Comparison of ENCODE assay signal across 27 cellular contexts in the genomic region with DNA sequence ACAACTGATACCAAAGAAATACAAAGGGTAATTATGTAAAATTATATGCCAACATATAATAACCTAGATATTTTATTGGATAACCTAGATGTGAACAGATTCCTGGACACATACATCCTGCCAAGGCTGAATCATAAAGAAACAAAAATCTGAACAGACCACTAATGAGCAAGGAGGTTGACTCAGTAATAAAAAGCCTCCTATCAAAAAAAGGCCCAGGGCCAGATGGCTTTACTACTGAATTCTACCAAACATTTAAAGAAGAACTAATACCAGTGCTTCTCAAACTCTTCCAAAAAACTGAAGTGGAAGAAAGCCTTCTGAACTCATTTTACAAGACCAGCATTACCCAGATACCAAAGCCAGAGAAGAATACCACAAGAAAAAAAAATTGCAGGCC. TPM values are rescaled to one million over a fixed set of nuclear protein-coding genes. Genes with fewer than 3 reads are reported as not detected.
DNase-seq lines count a peak whose midpoint lies in the region; ATAC-seq and TF ChIP-seq lines count a peak whose summit lies in the region.
"Had no signal": no experiment of that assay in that cellular context is flagged by ENCODE, and none has a peak within 500 bp of the region (broad histone marks: within the 10 kb centered on the region; RNA-seq: fewer than 3 reads in every experiment).

No MANE protein-coding gene starts in this region.

- no TSS peak for BruUV-seq in Calu3 (replicated peaks; lab: Mats Ljungman, UMichigan)

- H3K4me3 ChIP-seq in RWPE2 (ENCODE audit: severe bottlenecking) (no peak overlapping the region), fibroblast of mammary gland (ENCODE audit: control insufficient read depth, low read depth, low read length) (no peak overlapping the region)
- H3K4me3 ChIP-seq: GM12878, K562, Peyer's patch had no signal

- H3K36me3 Mint-ChIP-seq in activated CD8-positive, alpha-beta memory T cell treated with anti-CD3 and anti-CD28 coated beads, Interleukin-2, amount 10 ng/mL, durations not matched to agents 7 days and 5 days: peaks cover 41% of the 10 kb centered on the region
- no peaks in the 10 kb centered on the region for H3K36me3 Mint-ChIP-seq in Calu3 (ENCODE audit: insufficient read depth, unreplicated experiment)

- TF ChIP-seq CTCF in RWPE2 (IDR thresholded peaks at IDR 0.05; ENCODE audit: poor library complexity, severe bottlenecking) (no peak), fibroblast of mammary gland (conservative IDR thresholded peaks at IDR 0.05; ENCODE audit: control insufficient read depth, insufficient read depth, low read depth, low read length) (no peak), Calu3 (IDR thresholded peaks at IDR 0.05; ENCODE audit: unreplicated experiment) (no peak)

- H3K27ac Mint-ChIP-seq in activated CD8-positive, alpha-beta memory T cell treated with anti-CD3 and anti-CD28 coated beads, Interleukin-2, amount 10 ng/mL, durations not matched to agents 7 days and 5 days: peak overlapping the region; percentile 32
- H3K27ac Mint-ChIP-seq in Calu3 (ENCODE audit: unreplicated experiment): no peak overlapping the region
- H3K27ac Mint-ChIP-seq: B cell; CD8-positive, alpha-beta memory T cell had no signal

- H3K27ac ChIP-seq in RWPE2 (ENCODE audit: poor library complexity, severe bottlenecking): peak overlapping the region; percentile 14
- H3K27ac ChIP-seq: 22Rv1, C4-2B, Peyer's patch had no signal

- H3K27me3 ChIP-seq in RWPE2 (ENCODE audit: insufficient read depth, poor library complexity, severe bottlenecking): no peaks in the 10 kb centered on the region
- H3K27me3 ChIP-seq: Peyer's patch had no signal

- intact Hi-C loops in Calu3 (cut with micrococcal nuclease; ENCODE audit: unreplicated experiment): no loop called here

- CTCF ChIA-PET in activated CD8-positive, alpha-beta memory T cell treated with anti-CD3 and anti-CD28 coated beads, Interleukin-2, amount 10 ng/mL, durations not matched to agents 7 days and 5 days (lab: Charles Lee): interaction anchor here (0.6 kb wide), 1 partner anchor 45 kb away, joined by 3 read pairs; no protein-coding TSS in a partner anchor
- CTCF ChIA-PET in Calu3 (lab: Charles Lee): no interaction called here

- peaks cover 24% of the 10 kb centered on the region for H3K9me3 ChIP-seq in RWPE2 (ENCODE audit: severe bottlenecking)

- H3K4me3 Mint-ChIP-seq in activated CD8-positive, alpha-beta memory T cell treated with anti-CD3 and anti-CD28 coated beads, Interleukin-2, amount 10 ng/mL, durations not matched to agents 7 days and 5 days: no peak overlapping the region
- H3K4me3 Mint-ChIP-seq in Calu3 (ENCODE audit: low read depth, unreplicated experiment): no peak overlapping the region
- H3K4me3 Mint-ChIP-seq: B cell; CD8-positive, alpha-beta memory T cell had no signal

- no peaks in the 10 kb centered on the region for H3K27me3 Mint-ChIP-seq in activated CD8-positive, alpha-beta memory T cell treated with anti-CD3 and anti-CD28 coated beads, Interleukin-2, amount 10 ng/mL, durations not matched to agents 7 days and 5 days
- no peaks in the 10 kb centered on the region for H3K27me3 Mint-ChIP-seq in Calu3 (ENCODE audit: unreplicated experiment)
- H3K27me3 Mint-ChIP-seq: CD8-positive, alpha-beta memory T cell had no signal

- H3K9me3 Mint-ChIP-seq in activated CD8-positive, alpha-beta memory T cell treated with anti-CD3 and anti-CD28 coated beads, Interleukin-2, amount 10 ng/mL, durations not matched to agents 7 days and 5 days (ENCODE audit: low read depth): peaks cover 31% of the 10 kb centered on the region
- peaks cover 4% of the 10 kb centered on the region for H3K9me3 Mint-ChIP-seq in Calu3 (ENCODE audit: low read depth, unreplicated experiment)

- DNase-seq in activated CD8-positive, alpha-beta memory T cell treated with anti-CD3 and anti-CD28 coated beads, Interleukin-2, amount 10 ng/mL, durations not matched to agents 7 days and 5 days: no peak
- DNase-seq in activated CD8-positive, alpha-beta memory T cell treated with anti-CD3 and anti-CD28 coated beads, Interleukin-2, amount 50 U/mL, for 4 hours: no peak
- DNase-seq in HT1080 (ENCODE audit: low read depth) (peak; percentile 41), RWPE2 (ENCODE audit: low spot score) (no peak), fibroblast of mammary gland (ENCODE audit: low read depth) (peak; percentile 34), NCI-H524 (lab: John Stamatoyannopoulos, UW) (no peak), Calu3 (no peak)
- DNase-seq: CD8-positive, alpha-beta memory T cell; DMS153; GDM1; Kasumi-1; NCI-H1048; NCI-H1417; NCI-H1694 treated with DMSO at 0.1 percent for 48 hours; NCI-H2081; NCI-H2227 treated with DMSO at 0.1 percent for 48 hours; NCI-H69; Peyer's patch; SK-N-SH; SW 1271 had no signal

- ATAC-seq in activated CD8-positive, alpha-beta memory T cell treated with anti-CD3 and anti-CD28 coated beads, Interleukin-2, amount 10 ng/mL, durations not matched to agents 7 days and 5 days: no peak
- ATAC-seq in RWPE2 (ENCODE audit: low read depth) (peak; percentile 52; the same call in 1 of the 3 replicates), GM19328 (IDR thresholded peaks at IDR 0.05; ENCODE audit: unreplicated experiment) (no peak)
- ATAC-seq: GM12878, HepG2, K562 had no signal

- H3K36me3 ChIP-seq in RWPE2 (ENCODE audit: low read depth): no peaks in the 10 kb centered on the region
- H3K36me3 ChIP-seq: Peyer's patch had no signal

- peaks cover 37% of the 10 kb centered on the region for H3K4me1 ChIP-seq in RWPE2 (ENCODE audit: insufficient read depth, poor library complexity, severe bottlenecking)
- H3K4me1 ChIP-seq: Peyer's patch had no signal

- peaks cover 17% of the 10 kb centered on the region for H3K4me1 Mint-ChIP-seq in activated CD8-positive, alpha-beta memory T cell treated with anti-CD3 and anti-CD28 coated beads, Interleukin-2, amount 10 ng/mL, durations not matched to agents 7 days and 5 days
- H3K4me1 Mint-ChIP-seq in Calu3 (ENCODE audit: low read depth, unreplicated experiment): peaks cover 10% of the 10 kb centered on the region
- H3K4me1 Mint-ChIP-seq: B cell had no signal

RNA-seq across cellular contexts. Expression of gene THBS1, which starts 32.4 kb away (rescaled TPM):
- total RNA-seq in activated CD8-positive, alpha-beta memory T cell treated with anti-CD3 and anti-CD28 coated beads, Interleukin-2, amount 10 ng/mL, durations not matched to agents 7 days and 5 days: 1 to 10 TPM in 1 of 2 experiments, under 1 TPM in 1; 0.91 to 1.4 TPM
- 188 and 262 TPM in 2 replicates for total RNA-seq in HT1080 (2014; rRNA removed; shearing (Covaris generic))
- 56.3 and 94.9 TPM in 2 replicates for polyA plus RNA-seq in HT1080 (2015; cell fraction: cytosol; rRNA removed)
- 800 and 860 TPM in 2 replicates for polyA plus RNA-seq in HT1080 (2015; cell fraction: nucleus; rRNA removed)
- 81.2 and 199 TPM in 2 replicates for total RNA-seq in Calu3 (2022)

Comparison
In these comparisons a context has a peak if more than half of its experiments do, and no peak if none do; other contexts are left out.
1. DNase-seq: peak in HT1080 (single experiment) and fibroblast of mammary gland (single experiment); none in activated CD8-positive, alpha-beta memory T cell treated with anti-CD3 and anti-CD28 coated beads, Interleukin-2, amount 10 ng/mL, durations not matched to agents 7 days and 5 days (single experiment), activated CD8-positive, alpha-beta memory T cell treated with anti-CD3 and anti-CD28 coated beads, Interleukin-2, amount 50 U/mL, for 4 hours (single experiment), RWPE2 (single experiment), NCI-H524 (0 of 2) and Calu3 (single experiment).
2. RNA of gene THBS1, which starts 32.4 kb away (total RNA-seq): 188 to 262 TPM in HT1080 and 81.2 to 199 TPM in Calu3; 0.91 to 1.4 TPM in activated CD8-positive, alpha-beta memory T cell treated with anti-CD3 and anti-CD28 coated beads, Interleukin-2, amount 10 ng/mL, durations not matched to agents 7 days and 5 days; every median in the first group is over 10 times any median in the second.